17 cellular contexts compared by ENCODE assay signal in genomic region chr4:4533461-4534169, GRCh38.
"Had no signal": no experiment of that assay in that cellular context is flagged by ENCODE, and none has a peak within 500 bp of the region (broad histone marks: within the 10 kb centered on the region; RNA-seq: fewer than 3 reads in every experiment).

No MANE protein-coding gene starts in this region.

- DNase-seq: activated CD4-positive, alpha-beta T cell treated with anti-CD3 and anti-CD28 coated beads, Interleukin-2, amount 50 U/mL, for 4 hours; activated CD4-positive, CD25-positive, alpha-beta regulatory T cell treated with anti-CD3 and anti-CD28 coated beads, Interleukin-2, amount 50 U/mL, for 72 hours; activated naive CD4-positive, alpha-beta T cell treated with anti-CD3 and anti-CD28 coated beads, Interleukin-2, amount 10 ng/mL, durations not matched to agents 7 days and 5 days; islet precursor cell; left ventricle myocardium superior; naive thymus-derived CD8-positive, alpha-beta T cell; T-helper 9 cell; thyroid gland had no signal

- H3K27me3 ChIP-seq: dorsolateral prefrontal cortex, esophagus muscularis mucosa, hepatocyte, neutrophil, thyroid gland had no signal

- ATAC-seq: activated T-helper 17 cell treated with anti-CD3 and anti-CD28 coated beads, Interleukin-2, amount 50 U/mL, for 72 hours; left ventricle myocardium superior; naive thymus-derived CD8-positive, alpha-beta T cell; stimulated activated memory B cell treated with anti-CD40 and anti-IgM and Interleukin-4, amounts not matched to agents 10 μg/mL and 1 μg/mL and 100 μg/mL, for 72 hours had no signal

- H3K9me3 ChIP-seq: esophagus muscularis mucosa, neutrophil, thyroid gland had no signal

- H3K4me1 ChIP-seq: esophagus muscularis mucosa, parathyroid adenoma had no signal

- H3K27ac ChIP-seq: dorsolateral prefrontal cortex, esophagus muscularis mucosa, hepatocyte, neutrophil, parathyroid adenoma, thyroid gland had no signal

- H3K36me3 ChIP-seq: esophagus muscularis mucosa, neutrophil, thyroid gland had no signal

- H2AFZ ChIP-seq: hepatocyte, parathyroid adenoma had no signal

- H3K9ac ChIP-seq: parathyroid adenoma had no signal

- H3K4me3 ChIP-seq: dorsolateral prefrontal cortex, esophagus muscularis mucosa, hepatocyte, thyroid gland had no signal

- FAIRE-seq: astrocyte, urothelium cell line had no signal

- H3K4me2 ChIP-seq: hepatocyte had no signal
